In genomic region chr22:33891455-33891854, GRCh38 we compare ENCODE assay signal across 29 cellular contexts. TPM values are rescaled to one million over a fixed set of nuclear protein-coding genes. Genes with fewer than 3 reads are reported as not detected.
"Had no signal": no experiment of that assay in that cellular context is flagged by ENCODE, and none has a peak within 500 bp of the region (broad histone marks: within the 10 kb centered on the region; RNA-seq: fewer than 3 reads in every experiment).

No MANE protein-coding gene starts in this region.

- H3K4me3 Mint-ChIP-seq: effector memory CD8-positive, alpha-beta T cell; mesothelial cell of epicardium; naive thymus-derived CD4-positive, alpha-beta T cell; nephron; neural progenitor cell; stimulated activated naive CD8-positive, alpha-beta T cell treated with anti-CD3 and anti-CD28 coated beads, Interleukin-15, amount 100 ng/mL, for 72 hours had no signal

- H3K36me3 ChIP-seq: esophagus squamous epithelium, left lung, neural progenitor cell, right atrium auricular region, suprapubic skin, transverse colon, upper lobe of right lung, uterus had no signal

- H3K27me3 ChIP-seq: esophagus squamous epithelium, hepatocyte, left lung, neural progenitor cell, right atrium auricular region, suprapubic skin, transverse colon, upper lobe of right lung, uterus had no signal

- H3K9me3 ChIP-seq: esophagus squamous epithelium, right atrium auricular region, suprapubic skin, transverse colon, upper lobe of right lung, uterus had no signal

- H3K9me3 Mint-ChIP-seq: mesothelial cell of epicardium, nephron had no signal

- H2AFZ ChIP-seq: hepatocyte, neural progenitor cell, parathyroid adenoma had no signal

- H3K4me1 ChIP-seq: left lung, parathyroid adenoma, upper lobe of right lung, uterus had no signal

- H3K4me1 Mint-ChIP-seq: mesothelial cell of epicardium had no signal

- H3K27ac ChIP-seq: esophagus squamous epithelium, hepatocyte, left lung, neural progenitor cell, parathyroid adenoma, right atrium auricular region, suprapubic skin, transverse colon, upper lobe of right lung, uterus had no signal

- H3K27ac Mint-ChIP-seq: effector memory CD8-positive, alpha-beta T cell; mesothelial cell of epicardium; naive thymus-derived CD4-positive, alpha-beta T cell; nephron; neural progenitor cell; progenitor cell of endocrine pancreas; stimulated activated naive CD8-positive, alpha-beta T cell treated with anti-CD3 and anti-CD28 coated beads, Interleukin-15, amount 100 ng/mL, for 72 hours had no signal

- H3K27me3 Mint-ChIP-seq: effector memory CD8-positive, alpha-beta T cell; progenitor cell of endocrine pancreas had no signal

- H3K4me2 ChIP-seq: hepatocyte, neural progenitor cell, smooth muscle cell had no signal

- ATAC-seq: effector memory CD8-positive, alpha-beta T cell; left lung; naive thymus-derived CD4-positive, alpha-beta T cell; sciatic nerve; stimulated activated naive CD8-positive, alpha-beta T cell treated with anti-CD3 and anti-CD28 coated beads, Interleukin-15, amount 100 ng/mL, for 72 hours; upper lobe of right lung had no signal

- H3K9ac ChIP-seq: neural progenitor cell, parathyroid adenoma had no signal

- H3K4me3 ChIP-seq: esophagus squamous epithelium, hepatocyte, left lung, neural progenitor cell, right atrium auricular region, smooth muscle cell, suprapubic skin, transverse colon, upper lobe of right lung, uterus had no signal

- FAIRE-seq: endometrium, frontal cortex, kidney had no signal

- DNase-seq: cortex of kidney; effector memory CD8-positive, alpha-beta T cell; erythroblast; esophagus squamous epithelium; kidney; left lung; mesenchymal stem cell; naive thymus-derived CD4-positive, alpha-beta T cell; stimulated activated CD4-positive, alpha-beta T cell treated with anti-CD3 and anti-CD28 coated beads, Interleukin-12 subunit alpha, Interleukin-12 subunit beta, amount 100 ng/mL, for 4 hours; stimulated activated CD4-positive, alpha-beta T cell treated with anti-CD3 and anti-CD28 coated beads, Interleukin-1b, Interleukin-23, amount 100 ng/mL, for 48 hours; stimulated activated CD4-positive, alpha-beta T cell treated with anti-CD3 and anti-CD28 coated beads, Interleukin-4, amount 100 ng/mL, for 1 hour; stimulated activated CD8-positive, alpha-beta memory T cell treated with anti-CD3 and anti-CD28 coated beads, Interleukin-4, amount 100 ng/mL, for 48 hours; stimulated activated naive CD4-positive, alpha-beta T cell; stimulated activated naive CD8-positive, alpha-beta T cell treated with anti-CD3 and anti-CD28 coated beads, Interleukin-15, amount 100 ng/mL, for 72 hours; transverse colon; upper lobe of right lung; uterus had no signal

RNA-seq across cellular contexts. Expression of gene LARGE1, which starts 28.8 kb away (rescaled TPM):
- polyA plus RNA-seq: naive thymus-derived CD4-positive, alpha-beta T cell had no signal
